15 cellular contexts compared by ENCODE assay signal in genomic region chr2:221649045-221649444, GRCh38.
DNase-seq lines count a peak whose midpoint lies in the region; ATAC-seq and TF ChIP-seq lines count a peak whose summit lies in the region.
"Had no signal": no experiment of that assay in that cellular context is flagged by ENCODE, and none has a peak within 500 bp of the region (broad histone marks: within the 10 kb centered on the region; RNA-seq: fewer than 3 reads in every experiment).

No MANE protein-coding gene starts in this region.

- intact Hi-C loops in heart right ventricle (cut with DNase I) (no loop called here), cardiac septum (cut with DNase I) (no loop called here)

- H3K27me3 Mint-ChIP-seq in brain, result no peaks in the 10 kb centered on the region
- peaks cover 4% of the 10 kb centered on the region for H3K27me3 Mint-ChIP-seq in mesothelial cell of epicardium (ENCODE audit: low read depth)
- H3K27me3 Mint-ChIP-seq in WTC11 (ENCODE audit: low read depth), result no peaks in the 10 kb centered on the region
- H3K27me3 Mint-ChIP-seq: activated CD4-positive, alpha-beta memory T cell treated with anti-CD3 and anti-CD28 coated beads, Interleukin-2, amount 10 ng/mL, durations not matched to agents 7 days and 5 days had no signal

- H3K27ac Mint-ChIP-seq in brain (peak overlapping the region; percentile 56 to 96 (median 73)), mesothelial cell of epicardium (no peak overlapping the region), WTC11 (no peak overlapping the region)
- H3K27ac Mint-ChIP-seq: activated CD4-positive, alpha-beta memory T cell treated with anti-CD3 and anti-CD28 coated beads, Interleukin-2, amount 10 ng/mL, durations not matched to agents 7 days and 5 days; T-helper 17 cell had no signal

- H3K4me3 ChIP-seq in heart right ventricle, result no peak overlapping the region

- H3K4me1 ChIP-seq in heart right ventricle, result no peaks in the 10 kb centered on the region

- H3K4me3 Mint-ChIP-seq in brain, result peak overlapping the region in 3 of 5 experiments; percentile 34 to 73 (median 42)
- no peak overlapping the region for H3K4me3 Mint-ChIP-seq in mesothelial cell of epicardium
- H3K4me3 Mint-ChIP-seq in WTC11, result no peak overlapping the region
- H3K4me3 Mint-ChIP-seq: activated CD4-positive, alpha-beta memory T cell treated with anti-CD3 and anti-CD28 coated beads, Interleukin-2, amount 10 ng/mL, durations not matched to agents 7 days and 5 days; T-helper 17 cell had no signal

- ATAC-seq in heart right ventricle (no peak), WTC11 (no peak), HG02870 (IDR thresholded peaks at IDR 0.05; ENCODE audit: unreplicated experiment) (no peak), GM18517 (IDR thresholded peaks at IDR 0.05; ENCODE audit: unreplicated experiment) (no peak)
- ATAC-seq: Panc1, T-helper 17 cell had no signal

- POLR2A ChIA-PET in WTC11 (lab: Charles Lee), result no interaction called here

- H3K36me3 Mint-ChIP-seq in brain, result no peaks in the 10 kb centered on the region
- H3K36me3 Mint-ChIP-seq in mesothelial cell of epicardium, result peaks cover 2% of the 10 kb centered on the region
- peaks cover 5% of the 10 kb centered on the region for H3K36me3 Mint-ChIP-seq in WTC11

- H3K27me3 ChIP-seq in heart right ventricle, result peaks cover 0 to 5% (median 0%) of the 10 kb centered on the region in 7 donors

- H3K9me3 Mint-ChIP-seq in brain (peaks cover 0 to 14% (median 8%) of the 10 kb centered on the region in 5 experiments), mesothelial cell of epicardium (peaks cover 10% of the 10 kb centered on the region), WTC11 (peaks cover 22% of the 10 kb centered on the region)

- H3K9me3 ChIP-seq in heart right ventricle, result no peaks in the 10 kb centered on the region

- DNase-seq in heart right ventricle, result peak; percentile 24 to 27
- DNase-seq in cardiac septum (ENCODE audit: low spot score), result no peak
- DNase-seq in mesothelial cell of epicardium (ENCODE audit: low spot score in 2 of 2, unreplicated experiment in 2 of 2), result peak; percentile 24 to 44
- DNase-seq in WTC11 (ENCODE audit: low spot score), result no peak
- no peak for DNase-seq in H4 (ENCODE audit: low spot score)
- DNase-seq: activated CD4-positive, alpha-beta memory T cell treated with anti-CD3 and anti-CD28 coated beads, Interleukin-2, amount 10 ng/mL, durations not matched to agents 7 days and 5 days; AML-193; GF-D8; NCI-H187; stimulated activated CD4-positive, alpha-beta T cell treated with anti-CD3 and anti-CD28 coated beads, Interleukin-15, amount 100 ng/mL, for 24 hours; T-helper 17 cell had no signal

- peaks cover 34% of the 10 kb centered on the region for H3K4me1 Mint-ChIP-seq in brain
- H3K4me1 Mint-ChIP-seq in mesothelial cell of epicardium, result no peaks in the 10 kb centered on the region
- H3K4me1 Mint-ChIP-seq in WTC11, result peaks cover 4% of the 10 kb centered on the region
- H3K4me1 Mint-ChIP-seq: activated CD4-positive, alpha-beta memory T cell treated with anti-CD3 and anti-CD28 coated beads, Interleukin-2, amount 10 ng/mL, durations not matched to agents 7 days and 5 days; T-helper 17 cell had no signal

- no peak overlapping the region for H3K27ac ChIP-seq in heart right ventricle

- no peak for TF ChIP-seq CTCF in heart right ventricle (IDR thresholded peaks at IDR 0.05)
- no peak for TF ChIP-seq CTCF in brain (conservative IDR thresholded peaks at IDR 0.05)
- TF ChIP-seq CTCF in mesothelial cell of epicardium (IDR thresholded peaks at IDR 0.05; ENCODE audit: unreplicated experiment), result no peak
- TF ChIP-seq CTCF in WTC11 (IDR thresholded peaks at IDR 0.05), result no peak

- H3K36me3 ChIP-seq in heart right ventricle, result no peaks in the 10 kb centered on the region

- CTCF ChIA-PET in WTC11 (lab: Charles Lee), result no interaction called here

TF ChIP-seq in WTC11, 78 proteins besides CTCF, POLR2A, EP300 and RAD21 (continues in another document):
- no peak for TF ChIP-seq ARID4B (CRISPR knock-in tag; IDR thresholded peaks at IDR 0.05; ENCODE audit: borderline replicate concordance)
- TF ChIP-seq ZNF512 (CRISPR knock-in tag; IDR thresholded peaks at IDR 0.05; ENCODE audit: borderline replicate concordance), result no peak
- no peak for TF ChIP-seq HMGXB4 (CRISPR knock-in tag; IDR thresholded peaks at IDR 0.05)
- TF ChIP-seq MYBL2 (CRISPR knock-in tag; IDR thresholded peaks at IDR 0.05), result no peak
- TF ChIP-seq RELA (CRISPR knock-in tag; IDR thresholded peaks at IDR 0.05; ENCODE audit: borderline replicate concordance), result no peak
- no peak for TF ChIP-seq MXD4 (CRISPR knock-in tag; IDR thresholded peaks at IDR 0.05; ENCODE audit: borderline replicate concordance)
- TF ChIP-seq ZNF423 (CRISPR knock-in tag; IDR thresholded peaks at IDR 0.05), result no peak
- TF ChIP-seq E2F4 (CRISPR knock-in tag; IDR thresholded peaks at IDR 0.05; ENCODE audit: borderline replicate concordance, low read depth), result no peak
- TF ChIP-seq CREB1 (CRISPR knock-in tag; IDR thresholded peaks at IDR 0.05), result no peak

Comparison
In these comparisons a context has a peak if more than half of its experiments do, and no peak if none do; other contexts are left out.
1. DNase-seq: peak in heart right ventricle (2 of 2) and mesothelial cell of epicardium (2 of 2); none in cardiac septum (single experiment), WTC11 (single experiment) and H4 (single experiment).
2. H3K27ac Mint-ChIP-seq: peak in brain (5 of 5); none in mesothelial cell of epicardium (single experiment) and WTC11 (single experiment).
3. H3K4me3 Mint-ChIP-seq: peak in brain (3 of 5); none in mesothelial cell of epicardium (single experiment) and WTC11 (single experiment).